In the genomic region with DNA sequence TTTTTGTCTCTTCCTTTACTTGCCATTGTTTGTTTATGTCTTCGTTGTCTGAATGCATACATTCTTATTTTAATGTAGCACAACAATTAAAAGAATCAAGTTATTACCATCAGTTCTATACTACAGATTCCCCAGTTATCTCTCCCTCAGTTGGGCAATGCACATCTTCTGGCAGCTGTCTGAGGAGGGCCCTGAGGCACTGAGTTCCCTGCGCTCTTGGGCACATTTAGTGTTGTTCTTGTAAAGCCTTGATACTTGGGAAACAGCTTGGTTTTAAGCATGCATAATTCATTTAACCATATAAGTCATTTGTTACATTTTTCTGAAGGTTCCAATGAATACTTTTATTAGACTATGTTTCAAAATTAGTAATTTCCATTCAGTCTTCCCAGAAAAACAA, we compare ENCODE assay signal across 22 cellular contexts.
"Had no signal": no experiment of that assay in that cellular context is flagged by ENCODE, and none has a peak within 500 bp of the region (broad histone marks: within the 10 kb centered on the region; RNA-seq: fewer than 3 reads in every experiment).

No MANE protein-coding gene starts in this region.

- H3K27me3 ChIP-seq: colonic mucosa, dorsolateral prefrontal cortex, esophagus muscularis mucosa, foreskin keratinocyte, gastrocnemius medialis, gastroesophageal sphincter, heart left ventricle, heart right ventricle had no signal

- ATAC-seq: effector memory CD8-positive, alpha-beta T cell; esophagus mucosa; foreskin keratinocyte; gastrocnemius medialis; gastroesophageal sphincter; heart left ventricle; heart right ventricle had no signal

- H3K9me3 ChIP-seq: colonic mucosa had no signal

- H3K27ac ChIP-seq: colonic mucosa, coronary artery, dorsolateral prefrontal cortex, epithelial cell of prostate, esophagus muscularis mucosa, foreskin keratinocyte, gastrocnemius medialis, gastroesophageal sphincter, heart left ventricle, heart right ventricle had no signal

- DNase-seq: colonic mucosa; cortex of kidney; dermis blood vessel endothelial cell; dorsolateral prefrontal cortex; effector CD4-positive, alpha-beta T cell; effector CD8-positive, alpha-beta T cell; effector memory CD4-positive, alpha-beta T cell; effector memory CD8-positive, alpha-beta T cell; endodermal cell; erythroblast; foreskin fibroblast; foreskin keratinocyte; gastrocnemius medialis; glutamatergic neuron; head of caudate nucleus; heart left ventricle; heart right ventricle had no signal

- H3K4me3 ChIP-seq: colonic mucosa, coronary artery, dorsolateral prefrontal cortex, esophagus muscularis mucosa, gastrocnemius medialis, gastroesophageal sphincter, heart left ventricle, heart right ventricle had no signal

- H3K4me1 ChIP-seq: colonic mucosa, esophagus muscularis mucosa, foreskin keratinocyte, gastrocnemius medialis, gastroesophageal sphincter, heart left ventricle, heart right ventricle had no signal

- H3K36me3 ChIP-seq: colonic mucosa, esophagus muscularis mucosa, gastrocnemius medialis, gastroesophageal sphincter, heart left ventricle, heart right ventricle had no signal
